In the genomic region with DNA sequence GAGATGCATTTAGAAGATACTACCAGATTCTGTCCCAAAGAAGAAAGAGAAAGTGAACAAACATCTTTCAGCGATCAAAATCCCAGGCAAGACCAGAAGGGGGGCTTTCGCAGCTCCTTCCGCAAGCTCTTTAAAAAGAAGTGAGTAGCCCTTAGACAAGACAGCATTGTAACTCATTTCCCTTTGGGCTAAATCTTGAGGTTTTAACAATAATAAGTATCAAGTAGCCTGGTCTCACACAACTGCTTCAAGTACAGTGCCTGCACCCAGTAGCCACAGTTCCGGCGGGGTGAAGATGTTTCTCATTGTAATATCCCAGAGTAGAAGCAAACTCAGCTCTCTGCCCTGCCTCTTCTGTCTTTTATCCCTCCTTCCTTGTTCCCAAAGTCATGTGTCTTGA, we compare ENCODE assay signal across 30 cellular contexts.
"Had no signal": no experiment of that assay in that cellular context is flagged by ENCODE, and none has a peak within 500 bp of the region (broad histone marks: within the 10 kb centered on the region; RNA-seq: fewer than 3 reads in every experiment).

No MANE protein-coding gene starts in this region.

- H3K36me3 Mint-ChIP-seq: activated CD4-positive, alpha-beta memory T cell treated with anti-CD3 and anti-CD28 coated beads for 36 hours; activated naive CD8-positive, alpha-beta T cell had no signal

- H3K9me3 Mint-ChIP-seq: activated CD4-positive, alpha-beta memory T cell treated with anti-CD3 and anti-CD28 coated beads for 36 hours; activated CD4-positive, alpha-beta T cell treated with anti-CD3 and anti-CD28 coated beads, Interleukin-2, amount 10 ng/mL, durations not matched to agents 24 days and 14 days; activated T-cell treated with anti-CD3 and anti-CD28 coated beads, Interleukin-2, amount 50 U/mL, for 24 hours; activated T-cell treated with anti-CD3 and anti-CD28 coated beads, Interleukin-2, amount 50 U/mL, for 72 hours; activated T-helper 17 cell treated with anti-CD3 and anti-CD28 coated beads, Interleukin-2, amount 50 U/mL, for 72 hours; central memory CD8-positive, alpha-beta T cell; dendritic cell treated with granulocyte-macrophage colony-stimulating factor and Interleukin-4, amounts not matched to agents 40 ng/mL and 50 ng/mL, for 4 days; effector memory CD8-positive, alpha-beta T cell; T-helper 2 cell treated with Interferon-gamma antibody and Interleukin-4, amounts not matched to agents 5 μg/mL and 100 μg/mL, for 36 hours had no signal

- H3K27ac Mint-ChIP-seq: activated CD4-positive, alpha-beta memory T cell treated with anti-CD3 and anti-CD28 coated beads for 36 hours; activated CD4-positive, alpha-beta T cell treated with anti-CD3 and anti-CD28 coated beads for 36 hours; activated CD4-positive, alpha-beta T cell treated with anti-CD3 and anti-CD28 coated beads, Interleukin-2, amount 10 ng/mL, durations not matched to agents 24 days and 14 days; activated naive CD8-positive, alpha-beta T cell; activated T-cell treated with anti-CD3 and anti-CD28 coated beads, Interleukin-2, amount 50 U/mL, for 24 hours; activated T-cell treated with anti-CD3 and anti-CD28 coated beads, Interleukin-2, amount 50 U/mL, for 72 hours; activated T-helper 17 cell treated with anti-CD3 and anti-CD28 coated beads, Interleukin-2, amount 50 U/mL, for 72 hours; dendritic cell treated with granulocyte-macrophage colony-stimulating factor and Interleukin-4, amounts not matched to agents 40 ng/mL and 50 ng/mL, for 4 days; effector memory CD8-positive, alpha-beta T cell; T-helper 17 cell; T-helper 2 cell treated with Interferon-gamma antibody and Interleukin-4, amounts not matched to agents 5 μg/mL and 100 μg/mL, for 36 hours had no signal

- H3K4me1 Mint-ChIP-seq: activated CD4-positive, alpha-beta T cell treated with anti-CD3 and anti-CD28 coated beads for 36 hours; activated T-helper 17 cell treated with anti-CD3 and anti-CD28 coated beads, Interleukin-2, amount 50 U/mL, for 72 hours; central memory CD8-positive, alpha-beta T cell had no signal

- ATAC-seq: activated CD4-positive, alpha-beta T cell treated with anti-CD3 and anti-CD28 coated beads for 36 hours; activated T-cell treated with anti-CD3 and anti-CD28 coated beads, Interleukin-2, amount 50 U/mL, for 72 hours; activated T-helper 17 cell treated with anti-CD3 and anti-CD28 coated beads, Interleukin-2, amount 50 U/mL, for 72 hours; effector memory CD8-positive, alpha-beta T cell; gastrocnemius medialis; heart left ventricle; T-helper 17 cell had no signal

- DNase-seq: activated CD4-positive, alpha-beta memory T cell treated with anti-CD3 and anti-CD28 coated beads for 36 hours; activated CD4-positive, alpha-beta T cell treated with anti-CD3 and anti-CD28 coated beads for 36 hours; activated CD4-positive, alpha-beta T cell treated with anti-CD3 and anti-CD28 coated beads, Interleukin-2, amount 10 ng/mL, durations not matched to agents 24 days and 14 days; activated CD4-positive, CD25-positive, alpha-beta regulatory T cell; activated CD4-positive, CD25-positive, alpha-beta regulatory T cell treated with anti-CD3 and anti-CD28 coated beads, Interleukin-2, amount 50 U/mL, for 72 hours; activated CD8-positive, alpha-beta memory T cell treated with anti-CD3 and anti-CD28 coated beads, Interleukin-2, amount 50 U/mL, for 48 hours; activated effector memory CD4-positive, alpha-beta T cell treated with Interleukin-2 at 50 U/mL for 16 hours; activated gamma-delta T cell treated with Interleukin-2 at 50 U/mL for 16 hours; activated naive CD4-positive, alpha-beta T cell treated with anti-CD3 and anti-CD28 coated beads, Interleukin-2, amount 50 U/mL, for 16 hours; activated naive CD4-positive, alpha-beta T cell treated with Interleukin-2 at 50 U/mL for 16 hours; activated T-cell treated with anti-CD3 and anti-CD28 coated beads for 4 hours; activated T-cell treated with anti-CD3 and anti-CD28 coated beads, Interleukin-2, amount 50 U/mL, for 24 hours; activated T-cell treated with anti-CD3 and anti-CD28 coated beads, Interleukin-2, amount 50 U/mL, for 72 hours; amniotic stem cell; anterior cingulate cortex; brain microvascular endothelial cell; effector CD4-positive, alpha-beta T cell; effector memory CD8-positive, alpha-beta T cell; esophagus squamous epithelium; gastrocnemius medialis; glutamatergic neuron; heart left ventricle; T-helper 1 cell; T-helper 17 cell; T1000 had no signal

- H3K4me3 Mint-ChIP-seq: activated CD4-positive, alpha-beta memory T cell treated with anti-CD3 and anti-CD28 coated beads for 36 hours; activated CD4-positive, alpha-beta T cell treated with anti-CD3 and anti-CD28 coated beads for 36 hours; activated CD4-positive, alpha-beta T cell treated with anti-CD3 and anti-CD28 coated beads, Interleukin-2, amount 10 ng/mL, durations not matched to agents 24 days and 14 days; activated naive CD8-positive, alpha-beta T cell; activated T-cell treated with anti-CD3 and anti-CD28 coated beads, Interleukin-2, amount 50 U/mL, for 24 hours; activated T-cell treated with anti-CD3 and anti-CD28 coated beads, Interleukin-2, amount 50 U/mL, for 72 hours; activated T-helper 17 cell treated with anti-CD3 and anti-CD28 coated beads, Interleukin-2, amount 50 U/mL, for 72 hours; central memory CD8-positive, alpha-beta T cell; dendritic cell treated with granulocyte-macrophage colony-stimulating factor and Interleukin-4, amounts not matched to agents 40 ng/mL and 50 ng/mL, for 4 days; effector memory CD8-positive, alpha-beta T cell; T-helper 17 cell; T-helper 2 cell treated with Interferon-gamma antibody and Interleukin-4, amounts not matched to agents 5 μg/mL and 100 μg/mL, for 36 hours had no signal
